Comparison of ENCODE assay signal across 19 cellular contexts in genomic region chr13:43271152-43271551, GRCh38.
DNase-seq lines count a peak whose midpoint lies in the region; ATAC-seq, FAIRE-seq and TF ChIP-seq lines count a peak whose summit lies in the region.
"Had no signal": no experiment of that assay in that cellular context is flagged by ENCODE, and none has a peak within 500 bp of the region (broad histone marks: within the 10 kb centered on the region; RNA-seq: fewer than 3 reads in every experiment).

No MANE protein-coding gene starts in this region.

- H4K20me1 ChIP-seq in K562 (replicated peaks; ENCODE audit: control insufficient read depth, insufficient read depth, low read length), result no peaks in the 10 kb centered on the region
- H4K20me1 ChIP-seq: BLaER1 treated with 17β-estradiol and CSF1 and Interleukin-3, amounts not matched to agents 10 nM and 100 nM had no signal

- H3K4me1 Mint-ChIP-seq in endothelial cell (ENCODE audit: unreplicated experiment) (peaks cover 6% of the 10 kb centered on the region), immature natural killer cell (peaks cover 4 to 5% of the 10 kb centered on the region in 2 donors)
- H3K4me1 Mint-ChIP-seq: CD4-positive, CD25-positive, alpha-beta regulatory T cell; IgD-negative memory B cell had no signal

- no peak overlapping the region for H3K4me2 ChIP-seq in K562 (ENCODE audit: insufficient read depth, low read length)
- H3K4me2 ChIP-seq: BLaER1 treated with 17β-estradiol and CSF1 and Interleukin-3, amounts not matched to agents 10 nM and 100 nM had no signal

- H3K4me3 Mint-ChIP-seq in endothelial cell (ENCODE audit: unreplicated experiment) (no peak overlapping the region), immature natural killer cell (no peak overlapping the region)
- H3K4me3 Mint-ChIP-seq: CD4-positive, CD25-positive, alpha-beta regulatory T cell; IgD-negative memory B cell had no signal

- H3K36me3 ChIP-seq in cardiac muscle cell (no peaks in the 10 kb centered on the region), K562 (ENCODE audit: control insufficient read depth, insufficient read depth, low read length) (no peaks in the 10 kb centered on the region), muscle layer of duodenum (ENCODE audit: control insufficient read depth in 1 of 2, insufficient read depth in 2 of 2, low read length in 2 of 2) (no peaks in the 10 kb centered on the region)
- H3K36me3 ChIP-seq: BLaER1 treated with 17β-estradiol and CSF1 and Interleukin-3, amounts not matched to agents 10 nM and 100 nM had no signal

- no peak for TF ChIP-seq EP300 in K562 (IDR thresholded peaks at IDR 0.05; ENCODE audit: low read length)

- CTCF ChIA-PET in K562 (lab: Yijun Ruan, JAX; ENCODE audit: low intra/inter-chr PET ratio), result no interaction called here

- intact Hi-C loops in Right ventricle myocardium inferior (cut with DNase I) (no loop called here), K562 (cut with micrococcal nuclease) (no loop called here)

- no peaks in the 10 kb centered on the region for H3K9me1 ChIP-seq in K562 (ENCODE audit: control insufficient read depth, insufficient read depth, low read length)

- ATAC-seq in Right ventricle myocardium inferior, result no peak
- no peak for ATAC-seq in K562
- ATAC-seq: GM12878, HCT116 had no signal

- H3K4me1 ChIP-seq in cardiac muscle cell (ENCODE audit: low read depth) (peaks cover 51% of the 10 kb centered on the region), K562 (replicated peaks in 1 of 2; ENCODE audit: control insufficient read depth in 2 of 2, insufficient read depth in 2 of 2, low read length in 2 of 2) (no peaks in the 10 kb centered on the region), muscle layer of duodenum (ENCODE audit: control insufficient read depth in 1 of 2, insufficient read depth in 2 of 2, low read length in 2 of 2) (peaks cover 5 to 15% of the 10 kb centered on the region in 2 donors)
- H3K4me1 ChIP-seq: BLaER1 treated with 17β-estradiol and CSF1 and Interleukin-3, amounts not matched to agents 10 nM and 100 nM had no signal

- H2AFZ ChIP-seq in K562 (ENCODE audit: low read depth, low read length), result no peak overlapping the region
- H2AFZ ChIP-seq: GM23248 had no signal

- H3K27ac Mint-ChIP-seq in endothelial cell (ENCODE audit: unreplicated experiment) (no peak overlapping the region), immature natural killer cell (no peak overlapping the region)
- H3K27ac Mint-ChIP-seq: CD4-positive, CD25-positive, alpha-beta regulatory T cell; IgD-negative memory B cell had no signal

- in situ Hi-C loops in K562 (cut with MboI), result no loop called here

- peaks cover 2% of the 10 kb centered on the region for H3K27me3 Mint-ChIP-seq in endothelial cell (ENCODE audit: unreplicated experiment)
- H3K27me3 Mint-ChIP-seq in immature natural killer cell (ENCODE audit: low read depth in 3 of 3), result peaks cover 0 to 12% (median 0%) of the 10 kb centered on the region in 3 donors
- H3K27me3 Mint-ChIP-seq: IgD-negative memory B cell had no signal

- TF ChIP-seq RAD21 in K562 (CRISPR knock-in tag; conservative IDR thresholded peaks at IDR 0.05 in 1 of 2, IDR thresholded peaks at IDR 0.05 in 1 of 2), result no peak

- no peak for DNase-seq in cardiac muscle cell (ENCODE audit: low read depth in 1 of 2, low spot score in 1 of 2)
- DNase-seq in Right ventricle myocardium inferior (ENCODE audit: missing footprints), result no peak
- no peak for DNase-seq in K562 (ENCODE audit: extremely low read depth in 1 of 4, low spot score in 3 of 4)
- no peak for DNase-seq in endothelial cell (ENCODE audit: low spot score)
- no peak for DNase-seq in immature natural killer cell
- DNase-seq in stimulated activated CD4-positive, alpha-beta T cell treated with anti-CD3 and anti-CD28 coated beads, Interleukin-2, amount 100 ng/mL, for 24 hours, result no peak
- DNase-seq: ACHN; Calu3; CD4-positive, CD25-positive, alpha-beta regulatory T cell; DMS79; GM23248 had no signal

- no peaks in the 10 kb centered on the region for H3K9me3 Mint-ChIP-seq in endothelial cell (ENCODE audit: unreplicated experiment)
- no peaks in the 10 kb centered on the region for H3K9me3 Mint-ChIP-seq in immature natural killer cell
- H3K9me3 Mint-ChIP-seq: IgD-negative memory B cell had no signal

- H3K9ac ChIP-seq in K562 (ENCODE audit: insufficient read depth in 1 of 2, low read depth in 2 of 2, low read length in 2 of 2), result no peak overlapping the region
- H3K9ac ChIP-seq: BLaER1 treated with 17β-estradiol and CSF1 and Interleukin-3, amounts not matched to agents 10 nM and 100 nM; GM23248 had no signal

- H3K9me3 ChIP-seq in cardiac muscle cell (ENCODE audit: low read depth) (no peaks in the 10 kb centered on the region), K562 (replicated peaks; ENCODE audit: control insufficient read depth, insufficient read depth, low read depth, low read length) (no peaks in the 10 kb centered on the region), muscle layer of duodenum (ENCODE audit: control insufficient read depth in 1 of 2, low read length in 2 of 2) (no peaks in the 10 kb centered on the region)
- H3K9me3 ChIP-seq: BLaER1 treated with 17β-estradiol and CSF1 and Interleukin-3, amounts not matched to agents 10 nM and 100 nM had no signal

- no peak overlapping the region for H3K4me3 ChIP-seq in cardiac muscle cell
- no peak overlapping the region for H3K4me3 ChIP-seq in K562
- H3K4me3 ChIP-seq in muscle layer of duodenum (ENCODE audit: low read depth in 1 of 2, low read length in 2 of 2), result no peak overlapping the region
- H3K4me3 ChIP-seq: BLaER1 treated with 17β-estradiol and CSF1 and Interleukin-3, amounts not matched to agents 10 nM and 100 nM; GM12878; GM23248 had no signal

- H3K27ac ChIP-seq in cardiac muscle cell (peak overlapping the region; percentile 94), K562 (ENCODE audit: extremely low read depth, low read depth, low read length) (no peak overlapping the region), muscle layer of duodenum (ENCODE audit: low read length) (peak overlapping the region; percentile 4)
- H3K27ac ChIP-seq: 22Rv1; BLaER1 treated with 17β-estradiol and CSF1 and Interleukin-3, amounts not matched to agents 10 nM and 100 nM; GM23248 had no signal

- TF ChIP-seq CTCF in cardiac muscle cell (IDR thresholded peaks at IDR 0.05; ENCODE audit: low read depth, low read length) (no peak), K562 (IDR thresholded peaks at IDR 0.05 in 2 of 3, conservative IDR thresholded peaks at IDR 0.05 in 1 of 3; ENCODE audit: insufficient read depth in 2 of 3, low read depth in 1 of 3, low read length in 3 of 3) (no peak), endothelial cell (IDR thresholded peaks at IDR 0.05; ENCODE audit: unreplicated experiment) (no peak)

- H3K27me3 ChIP-seq in cardiac muscle cell (no peaks in the 10 kb centered on the region), K562 (ENCODE audit: control insufficient read depth in 2 of 2, insufficient read depth in 2 of 2, low read length in 2 of 2) (no peaks in the 10 kb centered on the region), muscle layer of duodenum (ENCODE audit: low read depth, low read length) (no peaks in the 10 kb centered on the region)
- H3K27me3 ChIP-seq: BLaER1 treated with 17β-estradiol and CSF1 and Interleukin-3, amounts not matched to agents 10 nM and 100 nM had no signal

- WGBS in K562 (ENCODE audit: insufficient coverage, low coverage, missing lambda C conversion rate), result 0% methylated on average over 2 of the region's 2 CpGs

- no peak for TF ChIP-seq POLR2A in K562 (conservative IDR thresholded peaks at IDR 0.05)

- POLR2A ChIA-PET in K562 (lab: Yijun Ruan, JAX), result no interaction called here

- no TSS peak for BruUV-seq in K562 (replicated peaks; lab: Mats Ljungman, UMichigan)

- no peaks in the 10 kb centered on the region for H3K79me2 ChIP-seq in K562 (ENCODE audit: control insufficient read depth, insufficient read depth, low read length)

- FAIRE-seq in K562 (lab: Jason Lieb, UNC), result no peak
- FAIRE-seq: GM12878, GM18507, H54 had no signal

- H3K36me3 Mint-ChIP-seq in endothelial cell (ENCODE audit: low read depth, unreplicated experiment), result no peaks in the 10 kb centered on the region
- no peaks in the 10 kb centered on the region for H3K36me3 Mint-ChIP-seq in immature natural killer cell
- H3K36me3 Mint-ChIP-seq: CD4-positive, CD25-positive, alpha-beta regulatory T cell; IgD-negative memory B cell had no signal

TF ChIP-seq in K562, 482 proteins besides CTCF, POLR2A, EP300 and RAD21:
- TF ChIP-seq HMG20B (CRISPR knock-in tag; IDR thresholded peaks at IDR 0.05), result no peak
- TF ChIP-seq ZNF316 (IDR thresholded peaks at IDR 0.05), result peak; percentile 34
- TF ChIP-seq NCOR1 (IDR thresholded peaks at IDR 0.05), result no peak
- TF ChIP-seq MAX (CRISPR knock-in tag; IDR thresholded peaks at IDR 0.05), result no peak
